9 cellular contexts compared by ENCODE assay signal in genomic region chr1:209884665-209885117, GRCh38. TPM values are rescaled to one million over a fixed set of nuclear protein-coding genes. Genes with fewer than 3 reads are reported as not detected.
DNase-seq lines count a peak whose midpoint lies in the region; ATAC-seq and TF ChIP-seq lines count a peak whose summit lies in the region.
"Had no signal": no experiment of that assay in that cellular context is flagged by ENCODE, and none has a peak within 500 bp of the region (broad histone marks: within the 10 kb centered on the region; RNA-seq: fewer than 3 reads in every experiment).

No MANE protein-coding gene starts in this region.

- no peak for TF ChIP-seq POLR2A in upper lobe of left lung (IDR thresholded peaks at IDR 0.05)

- H2BK5ac ChIP-seq in mesendoderm (ENCODE audit: low read length): no peak overlapping the region

- peak overlapping the region; percentile 97 for H3K27ac Mint-ChIP-seq in HFFc6

- ATAC-seq in upper lobe of left lung (ENCODE audit: low FRiP score in 2 of 2): peak; percentile 74 to 96

- H4K5ac ChIP-seq in mesendoderm (ENCODE audit: low read length): no peak overlapping the region

- H3K27ac ChIP-seq in ascending aorta (no peak overlapping the region), mesendoderm (ENCODE audit: low read depth, low read length) (no peak overlapping the region), upper lobe of left lung (no peak overlapping the region)
- H3K27ac ChIP-seq: 22Rv1 had no signal

- no peak for TF ChIP-seq EP300 in upper lobe of left lung (IDR thresholded peaks at IDR 0.05)

- H3K4me3 ChIP-seq in ascending aorta (no peak overlapping the region), mesendoderm (ENCODE audit: low read length) (no peak overlapping the region), upper lobe of left lung (no peak overlapping the region)

- H3K9me3 ChIP-seq in ascending aorta: no peaks in the 10 kb centered on the region
- H3K9me3 ChIP-seq in upper lobe of left lung: no peaks in the 10 kb centered on the region

- no peak overlapping the region for H2BK120ac ChIP-seq in mesendoderm (ENCODE audit: low read depth, low read length)

- intact Hi-C loops in ascending aorta (cut with DNase I): no loop called here

- H3K79me2 ChIP-seq in mesendoderm (ENCODE audit: control insufficient read depth, insufficient read depth, low read length): no peaks in the 10 kb centered on the region

- H3K79me1 ChIP-seq in mesendoderm (ENCODE audit: low read length): no peaks in the 10 kb centered on the region

- peak overlapping the region; percentile 80 for H3K4me3 Mint-ChIP-seq in HFFc6

- peaks cover 72% of the 10 kb centered on the region for H3K4me1 Mint-ChIP-seq in HFFc6 (ENCODE audit: low read depth)

- no peak for TF ChIP-seq CTCF in HFFc6 (IDR thresholded peaks at IDR 0.05)
- TF ChIP-seq CTCF in ascending aorta (IDR thresholded peaks at IDR 0.05): no peak
- TF ChIP-seq CTCF in upper lobe of left lung (IDR thresholded peaks at IDR 0.05): no peak

- H3K23ac ChIP-seq in mesendoderm (ENCODE audit: low read length): no peak overlapping the region

- no peak overlapping the region for H3K18ac ChIP-seq in mesendoderm (ENCODE audit: low read length)

- H3K9ac ChIP-seq in mesendoderm (ENCODE audit: low read length): no peak overlapping the region

- peak in 2 of 3 experiments; percentile 6 to 23 for DNase-seq in NCI-H1417 (lab: John Stamatoyannopoulos, UW)
- DNase-seq in NCI-H1417 treated with DMSO at 0.1 percent for 48 hours (lab: John Stamatoyannopoulos, UW): no peak
- DNase-seq in HFFc6: peak; percentile 97
- peak; percentile 28 for DNase-seq in NCI-H1694 treated with DMSO at 0.1 percent for 48 hours (lab: John Stamatoyannopoulos, UW)
- DNase-seq in ascending aorta (ENCODE audit: low spot score in 2 of 2): peak; percentile 29 to 69
- peak; percentile 82 for DNase-seq in mesendoderm
- DNase-seq in upper lobe of left lung: peak in 1 of 2 donors; percentile 64
- DNase-seq in COR-L47 (lab: John Stamatoyannopoulos, UW): no peak

- H3K4me2 ChIP-seq in mesendoderm (ENCODE audit: low read length): no peak overlapping the region

- H3K4me1 ChIP-seq in ascending aorta (no peaks in the 10 kb centered on the region), mesendoderm (ENCODE audit: control insufficient read depth, low read depth, low read length) (no peaks in the 10 kb centered on the region), upper lobe of left lung (no peaks in the 10 kb centered on the region)

- no peak overlapping the region for H2AK5ac ChIP-seq in mesendoderm (ENCODE audit: low read length)

- H2BK15ac ChIP-seq in mesendoderm (replicated peaks; ENCODE audit: low read depth): no peak overlapping the region

- H3K36me3 Mint-ChIP-seq in HFFc6 (ENCODE audit: low read depth): no peaks in the 10 kb centered on the region

- no peaks in the 10 kb centered on the region for H3K27me3 Mint-ChIP-seq in HFFc6 (ENCODE audit: insufficient read depth)

- H4K8ac ChIP-seq in mesendoderm (ENCODE audit: low read depth, low read length): no peak overlapping the region

- H3K4ac ChIP-seq in mesendoderm (ENCODE audit: low read depth, low read length): no peak overlapping the region

- no peaks in the 10 kb centered on the region for H3K36me3 ChIP-seq in ascending aorta
- H3K36me3 ChIP-seq in mesendoderm (ENCODE audit: control insufficient read depth, insufficient read depth, low read length): no peaks in the 10 kb centered on the region
- H3K36me3 ChIP-seq in upper lobe of left lung: no peaks in the 10 kb centered on the region

- H3K27me3 ChIP-seq in ascending aorta (no peaks in the 10 kb centered on the region), mesendoderm (ENCODE audit: insufficient read depth, low read length, poor library complexity) (no peaks in the 10 kb centered on the region), upper lobe of left lung (no peaks in the 10 kb centered on the region)

- WGBS in mesendoderm (ENCODE audit: extremely low coverage, insufficient coverage, low lambda C conversion rate): no CpG with 5 or more reads among the region's 2 CpGs
- 37 to 48% methylated on average over 2 of the region's 2 CpGs for WGBS in upper lobe of left lung, 2 donors

- no peaks in the 10 kb centered on the region for H3K9me3 Mint-ChIP-seq in HFFc6

- no peak overlapping the region for H3K56ac ChIP-seq in mesendoderm (ENCODE audit: low read length)

RNA-seq across cellular contexts. Expression of gene SYT14, which starts 53.3 kb away (rescaled TPM):
- 10 to 100 TPM in 1 of 6 experiments, 1 to 10 TPM in 5; 7.6 to 10.6 (median 8.5) TPM for total RNA-seq in HFFc6 (2021; fragmentation: NEBNext Ultra II Directional; extraction: Animal tissue kit (Norgen Biotek cat#: 25700))
- not detected for total RNA-seq in ascending aorta
- polyA plus RNA-seq in mesendoderm (2013, experiment 1 of 2): 4.3 TPM
- polyA plus RNA-seq in mesendoderm (2013, experiment 2 of 2): 4.1 TPM
- not detected for total RNA-seq in upper lobe of left lung

RNA-seq across cellular contexts. Expression of gene UTP25, which starts 56.9 kb away (rescaled TPM):
- total RNA-seq in HFFc6 (2021; fragmentation: NEBNext Ultra II Directional; extraction: Animal tissue kit (Norgen Biotek cat#: 25700)): 10 to 100 TPM in 4 of 6 experiments, 1 to 10 TPM in 2; 9.0 to 18.5 (median 16.2) TPM
- 3.6 TPM for total RNA-seq in ascending aorta
- 7.3 TPM for polyA plus RNA-seq in mesendoderm (2013, experiment 1 of 2)
- 7.1 TPM for polyA plus RNA-seq in mesendoderm (2013, experiment 2 of 2)
- 1 to 10 TPM; 2.4 to 9.4 (median 7.9) TPM for total RNA-seq in upper lobe of left lung

Comparison
In these comparisons a context has a peak if more than half of its experiments do, and no peak if none do; other contexts are left out.
1. DNase-seq: peak in NCI-H1417 (2 of 3), HFFc6 (single experiment), NCI-H1694 treated with DMSO at 0.1 percent for 48 hours (single experiment), ascending aorta (2 of 2) and mesendoderm (single experiment); none in NCI-H1417 treated with DMSO at 0.1 percent for 48 hours (single experiment) and COR-L47 (single experiment).